15 cellular contexts compared by ENCODE assay signal in genomic region chr5:23994581-23995370, GRCh38.
A peak's percentile ranks its signal among the peaks of the same experiment; 100 is the strongest.
DNase-seq lines count a peak whose midpoint lies in the region; ATAC-seq, FAIRE-seq and TF ChIP-seq lines count a peak whose summit lies in the region.
"Had no signal": no experiment of that assay in that cellular context is flagged by ENCODE, and none has a peak within 500 bp of the region (broad histone marks: within the 10 kb centered on the region; RNA-seq: fewer than 3 reads in every experiment).

No MANE protein-coding gene starts in this region.

- H3K36me3 ChIP-seq in HEK293 (ENCODE audit: control insufficient read depth in 2 of 2, insufficient read depth in 1 of 2, low read length in 2 of 2) (no peaks in the 10 kb centered on the region), hepatocyte (replicated peaks; ENCODE audit: insufficient read depth, low read depth) (no peaks in the 10 kb centered on the region)
- H3K36me3 ChIP-seq: gastroesophageal sphincter had no signal

- TF ChIP-seq CTCF in 22Rv1 (IDR thresholded peaks at IDR 0.05) (peak; percentile 68), HEK293 (tag by site-specific recombination; IDR thresholded peaks at IDR 0.05) (no peak), hepatocyte (IDR thresholded peaks at IDR 0.05; ENCODE audit: poor library complexity) (peak; percentile 49)

- H3K27me3 ChIP-seq in hepatocyte = no peaks in the 10 kb centered on the region
- H3K27me3 ChIP-seq: gastroesophageal sphincter had no signal

- POLR2A ChIA-PET in HEK293 (lab: Yijun Ruan, JAX) = no interaction called here

- CTCF ChIA-PET in HEK293 (lab: Yijun Ruan, JAX) = interaction anchor here (0.6 to 0.7 kb wide), 2 partner anchors 126 to 1572 kb away, joined by 3 to 5 read pairs; no protein-coding TSS in a partner anchor

- peak; percentile 44 for FAIRE-seq in RCC 7860 (lab: Jason Lieb, UNC)

- no peaks in the 10 kb centered on the region for H4K20me1 ChIP-seq in hepatocyte (ENCODE audit: insufficient read depth, poor library complexity, severe bottlenecking)

- no peak overlapping the region for H3K4me3 ChIP-seq in HEK293 (ENCODE audit: low read depth, low read length)
- no peak overlapping the region for H3K4me3 ChIP-seq in hepatocyte
- H3K4me3 ChIP-seq: gastroesophageal sphincter had no signal

- 60% methylated on average over 4 of the region's 4 CpGs for WGBS in hepatocyte (ENCODE audit: low lambda C conversion rate, missing lambda C conversion rate)

- no peak overlapping the region for H2AFZ ChIP-seq in hepatocyte

- ATAC-seq in GM21723 (IDR thresholded peaks at IDR 0.05; ENCODE audit: unreplicated experiment) = no peak
- ATAC-seq: gastroesophageal sphincter, left ventricle myocardium superior had no signal

- no peaks in the 10 kb centered on the region for H3K4me1 ChIP-seq in HEK293 (ENCODE audit: control insufficient read depth, insufficient read depth, low read length)
- H3K4me1 ChIP-seq in hepatocyte (ENCODE audit: insufficient read depth) = peaks cover 5% of the 10 kb centered on the region
- H3K4me1 ChIP-seq: gastroesophageal sphincter had no signal

- H3K27ac ChIP-seq in 22Rv1 (peak overlapping the region; percentile 78), HEK293 (ENCODE audit: extremely low read depth, low read depth, low read length) (no peak overlapping the region), hepatocyte (no peak overlapping the region)
- H3K27ac ChIP-seq: gastroesophageal sphincter had no signal

- H3K9me3 ChIP-seq in HEK293 (ENCODE audit: control insufficient read depth, insufficient read depth, low read depth, low read length) = no peaks in the 10 kb centered on the region
- no peaks in the 10 kb centered on the region for H3K9me3 ChIP-seq in hepatocyte (ENCODE audit: low read depth)
- H3K9me3 ChIP-seq: gastroesophageal sphincter had no signal

- DNase-seq in RCC 7860 (ENCODE audit: low spot score) (no peak), hepatocyte (ENCODE audit: low spot score) (no peak), kidney tubule cell (ENCODE audit: low spot score) (no peak), SKM-1 (lab: John Stamatoyannopoulos, UW; ENCODE audit: unreplicated experiment) (no peak)
- no peak for DNase-seq in activated effector memory CD4-positive, alpha-beta T cell treated with anti-CD3 and anti-CD28 coated beads, Interleukin-2, amount 50 U/mL, for 16 hours
- DNase-seq: activated B cell treated with CpG ODN at 0.5 μM for 24 hours; activated T-cell treated with anti-CD3 and anti-CD28 coated beads, Interleukin-2, amount 50 U/mL, for 1 hour; anterior cingulate cortex; left ventricle myocardium superior; occipital lobe; RPMI8226 had no signal

- peak overlapping the region; percentile 17 for H3K4me2 ChIP-seq in hepatocyte

- H3K79me2 ChIP-seq in hepatocyte = no peaks in the 10 kb centered on the region

- H3K9me2 ChIP-seq in hepatocyte (replicated peaks; ENCODE audit: insufficient read depth) = no peaks in the 10 kb centered on the region

TF ChIP-seq in HEK293, 187 proteins besides CTCF, POLR2A, EP300 and RAD21:
- peak; percentile 30 for TF ChIP-seq ZNF654 (tag by site-specific recombination; IDR thresholded peaks at IDR 0.05; ENCODE audit: low read depth)
- no peak for TF ChIP-seq ZNF23 (tag by site-specific recombination; IDR thresholded peaks at IDR 0.05; ENCODE audit: borderline replicate concordance)
TF ChIP-seq in HEK293: peak in this region for 1.
